ENCODE assay signal across 9 cellular contexts in the genomic region with DNA sequence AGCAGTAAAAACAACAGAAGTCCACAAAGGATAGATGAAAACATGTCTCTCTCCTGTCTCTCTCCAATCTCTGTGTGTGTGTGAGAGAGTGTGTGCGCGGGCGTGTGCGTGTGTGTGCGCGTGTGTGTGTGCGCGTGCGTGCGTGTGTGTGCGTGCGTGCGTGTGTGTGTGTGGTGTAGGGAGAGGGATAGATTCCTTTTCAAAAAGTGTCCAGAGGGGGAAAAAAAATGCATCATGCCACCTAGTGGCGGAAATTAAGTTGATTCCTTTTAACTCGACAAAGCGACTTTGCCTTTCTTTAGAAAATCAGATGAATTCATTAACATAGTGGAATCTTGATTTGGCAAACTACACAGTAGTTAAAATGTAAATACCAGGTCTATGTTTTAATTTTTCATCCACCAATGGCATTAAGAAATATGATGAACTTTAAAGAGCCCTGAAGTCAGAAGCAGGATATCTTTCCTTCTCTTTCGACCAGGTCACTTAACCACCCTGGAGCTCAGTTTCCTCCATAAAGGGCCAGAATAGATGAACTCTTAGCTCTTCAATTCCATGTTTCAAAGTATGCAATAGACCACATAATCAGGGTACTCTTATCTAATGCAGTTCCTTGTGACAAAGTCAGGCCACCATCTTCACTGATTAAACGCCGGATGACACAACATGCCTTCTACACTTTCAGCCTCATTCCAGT.
DNase-seq lines count a peak whose midpoint lies in the region; ATAC-seq and TF ChIP-seq lines count a peak whose summit lies in the region.
"Had no signal": no experiment of that assay in that cellular context is flagged by ENCODE, and none has a peak within 500 bp of the region (broad histone marks: within the 10 kb centered on the region; RNA-seq: fewer than 3 reads in every experiment).

No MANE protein-coding gene starts in this region.

- TF ChIP-seq CTCF in brain (conservative IDR thresholded peaks at IDR 0.05), result peak; percentile 46 to 72
- peak in 3 of 5 experiments; percentile 23 to 43 (median 39) for TF ChIP-seq CTCF in gastrocnemius medialis (IDR thresholded peaks at IDR 0.05 in 4 of 5, conservative IDR thresholded peaks at IDR 0.05 in 1 of 5)

- whole genome bisulfite sequencing in iPS DF 6.9 (ENCODE audit: insufficient coverage, insufficient read length), result no CpG with 5 or more reads among the region's 19 CpGs

- no peaks in the 10 kb centered on the region for H3K36me3 ChIP-seq in iPS DF 6.9 (ENCODE audit: control insufficient read depth, insufficient read depth, low read length)
- H3K36me3 ChIP-seq in gastrocnemius medialis, result no peaks in the 10 kb centered on the region

- H3K4me3 ChIP-seq in iPS DF 6.9 (ENCODE audit: low read length), result peak overlapping the region; percentile 12; the same call in 1 of the 2 replicates
- peak overlapping the region in 3 of 4 donors; percentile 14 to 34 (median 26) for H3K4me3 ChIP-seq in gastrocnemius medialis

- intact Hi-C loops in gastrocnemius medialis (cut with DNase I; ENCODE audit: low total_unique reads), result loop anchor here (2.0 kb wide), 1 partner anchor 614 kb away; no protein-coding TSS in a partner anchor

- H3K4me1 Mint-ChIP-seq in brain, result peaks cover 14% of the 10 kb centered on the region

- H3K27me3 ChIP-seq in iPS DF 6.9 (ENCODE audit: control insufficient read depth, insufficient read depth, low read length) (no peaks in the 10 kb centered on the region), gastrocnemius medialis (peaks cover 11 to 14% (median 11%) of the 10 kb centered on the region in 3 donors)

- peak; percentile 31 for DNase-seq in NCI-H2171 treated with DMSO at 0.1 percent for 48 hours (lab: John Stamatoyannopoulos, UW)
- DNase-seq in NCI-H2171 (lab: John Stamatoyannopoulos, UW), result no peak
- DNase-seq in NCI-H748 (lab: John Stamatoyannopoulos, UW; ENCODE audit: unreplicated experiment), result peak; percentile 86
- peak; percentile 41 for DNase-seq in iPS DF 6.9 (ENCODE audit: low read depth, low spot score)
- DNase-seq in gastrocnemius medialis, result no peak
- DNase-seq in mesenteric fat pad (ENCODE audit: low spot score), result no peak

- peak overlapping the region; percentile 85 to 91 (median 88) for H3K4me3 Mint-ChIP-seq in brain
- H3K4me3 Mint-ChIP-seq: CD8-positive, alpha-beta memory T cell had no signal

- H3K9me3 ChIP-seq in iPS DF 6.9 (ENCODE audit: control insufficient read depth, insufficient read depth, low read length) (no peaks in the 10 kb centered on the region), gastrocnemius medialis (no peaks in the 10 kb centered on the region)

- in situ Hi-C loops in gastrocnemius medialis (cut with MboI; ENCODE audit: low sequenced_read_pairs in 4 of 4), result no loop called here

- H3K36me3 Mint-ChIP-seq in brain, result no peaks in the 10 kb centered on the region
- H3K36me3 Mint-ChIP-seq: CD8-positive, alpha-beta memory T cell had no signal

- peak overlapping the region; percentile 15 to 90 (median 39) for H3K27ac Mint-ChIP-seq in brain

- no peaks in the 10 kb centered on the region for H3K9me3 Mint-ChIP-seq in brain
- H3K9me3 Mint-ChIP-seq: CD8-positive, alpha-beta memory T cell had no signal

- H3K4me1 ChIP-seq in iPS DF 6.9 (ENCODE audit: control insufficient read depth, insufficient read depth, low read length), result no peaks in the 10 kb centered on the region
- H3K4me1 ChIP-seq in gastrocnemius medialis, result peaks cover 0 to 3% of the 10 kb centered on the region in 2 donors

- TF ChIP-seq POLR2A in gastrocnemius medialis (IDR thresholded peaks at IDR 0.05), result no peak

- peaks cover 39% of the 10 kb centered on the region for H3K27me3 Mint-ChIP-seq in brain

- ATAC-seq in HG03175 (IDR thresholded peaks at IDR 0.05; ENCODE audit: unreplicated experiment), result peak; percentile 67
- peak in 1 of 2 donors; percentile 55 for ATAC-seq in gastrocnemius medialis

- H3K27ac ChIP-seq in iPS DF 6.9 (ENCODE audit: low read length) (no peak overlapping the region), gastrocnemius medialis (no peak overlapping the region)

Comparison
In these comparisons a context has a peak if more than half of its experiments do, and no peak if none do; other contexts are left out.
1. DNase-seq: peak in NCI-H2171 treated with DMSO at 0.1 percent for 48 hours (single experiment), NCI-H748 (single experiment) and iPS DF 6.9 (single experiment); none in NCI-H2171 (single experiment), gastrocnemius medialis (0 of 2) and mesenteric fat pad (single experiment).